Comparison of ENCODE assay signal across 40 cellular contexts in genomic region chr2:147646999-147647588, GRCh38.
DNase-seq lines count a peak whose midpoint lies in the region; FAIRE-seq and TF ChIP-seq lines count a peak whose summit lies in the region.
"Had no signal": no experiment of that assay in that cellular context is flagged by ENCODE, and none has a peak within 500 bp of the region (broad histone marks: within the 10 kb centered on the region; RNA-seq: fewer than 3 reads in every experiment).

No MANE protein-coding gene starts in this region.

- TF ChIP-seq CTCF in endodermal cell (conservative IDR thresholded peaks at IDR 0.05): no peak

- no peaks in the 10 kb centered on the region for H3K9me3 Mint-ChIP-seq in endodermal cell
- H3K9me3 Mint-ChIP-seq in T-helper 2 cell treated with Interferon-gamma antibody and Interleukin-4, amounts not matched to agents 5 μg/mL and 100 μg/mL, for 36 hours: no peaks in the 10 kb centered on the region
- H3K9me3 Mint-ChIP-seq: activated CD4-positive, alpha-beta memory T cell treated with anti-CD3 and anti-CD28 coated beads for 36 hours; CD8-positive, alpha-beta T cell; central memory CD8-positive, alpha-beta T cell; immature natural killer cell; natural killer cell had no signal

- peak overlapping the region; percentile 13 for H3K4me2 ChIP-seq in neuronal stem cell (ENCODE audit: insufficient read depth, low read length, poor library complexity, severe bottlenecking)
- H3K4me2 ChIP-seq: KMS-11, PC-9, smooth muscle cell had no signal

- no peak overlapping the region for H2AK5ac ChIP-seq in neuronal stem cell (ENCODE audit: low read depth, low read length)

- H3K4me3 ChIP-seq in endodermal cell (ENCODE audit: low read length): no peak overlapping the region
- H3K4me3 ChIP-seq in neuronal stem cell (ENCODE audit: low read length in 2 of 2): no peak overlapping the region
- H3K4me3 ChIP-seq: heart right ventricle, lung, mucosa of descending colon, pancreas, PC-9, smooth muscle cell, testis had no signal

- peak overlapping the region; percentile 53 for H2AFZ ChIP-seq in neuronal stem cell (ENCODE audit: low read length)
- H2AFZ ChIP-seq: PC-9 had no signal

- H3K4ac ChIP-seq in neuronal stem cell (ENCODE audit: low read length): no peak overlapping the region

- no peaks in the 10 kb centered on the region for H3K27me3 Mint-ChIP-seq in endodermal cell (ENCODE audit: insufficient read depth)
- peaks cover 7% of the 10 kb centered on the region for H3K27me3 Mint-ChIP-seq in T-helper 2 cell treated with Interferon-gamma antibody and Interleukin-4, amounts not matched to agents 5 μg/mL and 100 μg/mL, for 36 hours (ENCODE audit: low read depth)
- H3K27me3 Mint-ChIP-seq: activated CD4-positive, alpha-beta memory T cell treated with anti-CD3 and anti-CD28 coated beads for 36 hours; central memory CD8-positive, alpha-beta T cell; T-helper 17 cell had no signal

- H3K36me3 ChIP-seq in endodermal cell (ENCODE audit: control insufficient read depth, insufficient read depth, low read length) (no peaks in the 10 kb centered on the region), neuronal stem cell (replicated peaks in 1 of 2; ENCODE audit: control insufficient read depth in 2 of 2, insufficient read depth in 2 of 2, low read length in 2 of 2) (no peaks in the 10 kb centered on the region)
- H3K36me3 ChIP-seq: heart right ventricle, pancreas had no signal

- H3K9me3 ChIP-seq in endodermal cell (ENCODE audit: control insufficient read depth, low read length) (no peaks in the 10 kb centered on the region), neuronal stem cell (replicated peaks in 1 of 2; ENCODE audit: control insufficient read depth in 2 of 2, insufficient read depth in 1 of 2, low read depth in 1 of 2, low read length in 2 of 2) (no peaks in the 10 kb centered on the region)
- H3K9me3 ChIP-seq: heart right ventricle, mucosa of descending colon, pancreas, testis had no signal

- H2BK12ac ChIP-seq in neuronal stem cell (ENCODE audit: low read length): no peak overlapping the region

- H2BK15ac ChIP-seq in neuronal stem cell (ENCODE audit: low read length): no peak overlapping the region

- H3K4me1 ChIP-seq in endodermal cell (ENCODE audit: control insufficient read depth, insufficient read depth, low read length) (peaks cover 3% of the 10 kb centered on the region), neuronal stem cell (ENCODE audit: control insufficient read depth in 2 of 2, insufficient read depth in 1 of 2, low read depth in 1 of 2, low read length in 2 of 2) (peaks cover 17 to 18% of the 10 kb centered on the region in 2 donors)
- H3K4me1 ChIP-seq: heart right ventricle had no signal

- no peak overlapping the region for H4K8ac ChIP-seq in neuronal stem cell (ENCODE audit: low read depth, low read length)

- no peak overlapping the region for H2BK120ac ChIP-seq in neuronal stem cell (ENCODE audit: low read depth, low read length)

- H3K9ac ChIP-seq in endodermal cell (ENCODE audit: extremely low read depth, low read length, poor library complexity, severe bottlenecking): no peak overlapping the region
- no peak overlapping the region for H3K9ac ChIP-seq in neuronal stem cell (ENCODE audit: low read depth, low read length, poor library complexity)
- H3K9ac ChIP-seq: KMS-11 had no signal

- H3K23ac ChIP-seq in neuronal stem cell (ENCODE audit: low read depth, low read length, poor library complexity): no peak overlapping the region

- no peak overlapping the region for H4K91ac ChIP-seq in neuronal stem cell (ENCODE audit: low read depth, low read length, poor library complexity)

- H3K27ac ChIP-seq in endodermal cell (ENCODE audit: low read depth, low read length) (peak overlapping the region; percentile 89), neuronal stem cell (replicated peaks; ENCODE audit: low read length) (peak overlapping the region; percentile 49)
- H3K27ac ChIP-seq: heart right ventricle, KMS-11, pancreas, PC-9, testis had no signal

- H3K14ac ChIP-seq in neuronal stem cell (ENCODE audit: low read length): no peak overlapping the region

- peak; percentile 66 for FAIRE-seq in GM19239 (lab: Jason Lieb, UNC)
- FAIRE-seq: HTR-8/SVneo, pancreas, urothelium cell line had no signal

- no peaks in the 10 kb centered on the region for H3K36me3 Mint-ChIP-seq in endodermal cell (ENCODE audit: low read depth)
- H3K36me3 Mint-ChIP-seq in T-helper 2 cell treated with Interferon-gamma antibody and Interleukin-4, amounts not matched to agents 5 μg/mL and 100 μg/mL, for 36 hours (ENCODE audit: low read depth): peaks cover 2% of the 10 kb centered on the region
- H3K36me3 Mint-ChIP-seq: activated CD4-positive, alpha-beta memory T cell treated with anti-CD3 and anti-CD28 coated beads for 36 hours; CD8-positive, alpha-beta T cell; immature natural killer cell; natural killer cell had no signal

- H2BK5ac ChIP-seq in neuronal stem cell (ENCODE audit: low read length): no peak overlapping the region

- no peak overlapping the region for H3K27ac Mint-ChIP-seq in endodermal cell
- H3K27ac Mint-ChIP-seq in T-helper 2 cell treated with Interferon-gamma antibody and Interleukin-4, amounts not matched to agents 5 μg/mL and 100 μg/mL, for 36 hours: no peak overlapping the region
- H3K27ac Mint-ChIP-seq: activated CD4-positive, alpha-beta memory T cell treated with anti-CD3 and anti-CD28 coated beads for 36 hours; B cell; CD8-positive, alpha-beta T cell; immature natural killer cell; natural killer cell; T-helper 17 cell had no signal

- WGBS in endodermal cell (ENCODE audit: insufficient coverage in 1 of 2, insufficient read length in 1 of 2), 2 experiments: 70 to 76% methylated on average over 8 of the region's 8 CpGs
- no CpG with 5 or more reads among the region's 8 CpGs for WGBS in neuronal stem cell (ENCODE audit: extremely low coverage in 2 of 2, insufficient read length in 2 of 2, insufficient replicate concordance in 1 of 2), 2 donors

- peaks cover 58% of the 10 kb centered on the region for H3K4me1 Mint-ChIP-seq in endodermal cell
- H3K4me1 Mint-ChIP-seq in T-helper 2 cell treated with Interferon-gamma antibody and Interleukin-4, amounts not matched to agents 5 μg/mL and 100 μg/mL, for 36 hours (ENCODE audit: low read depth): peaks cover 2% of the 10 kb centered on the region
- H3K4me1 Mint-ChIP-seq: B cell; central memory CD8-positive, alpha-beta T cell; immature natural killer cell had no signal

- H3K4me3 Mint-ChIP-seq in endodermal cell: no peak overlapping the region
- H3K4me3 Mint-ChIP-seq in T-helper 2 cell treated with Interferon-gamma antibody and Interleukin-4, amounts not matched to agents 5 μg/mL and 100 μg/mL, for 36 hours: no peak overlapping the region
- H3K4me3 Mint-ChIP-seq: activated CD4-positive, alpha-beta memory T cell treated with anti-CD3 and anti-CD28 coated beads for 36 hours; B cell; CD8-positive, alpha-beta T cell; central memory CD8-positive, alpha-beta T cell; immature natural killer cell; natural killer cell; T-helper 17 cell had no signal

- H3K27me3 ChIP-seq in endodermal cell (ENCODE audit: control insufficient read depth, insufficient read depth, low read length, poor library complexity, severe bottlenecking) (no peaks in the 10 kb centered on the region), neuronal stem cell (ENCODE audit: control insufficient read depth in 3 of 3, insufficient read depth in 3 of 3, low read depth in 1 of 3, low read length in 3 of 3) (no peaks in the 10 kb centered on the region)
- H3K27me3 ChIP-seq: pancreas, testis had no signal

- H3K18ac ChIP-seq in neuronal stem cell (ENCODE audit: low read length): no peak overlapping the region

- H3K79me1 ChIP-seq in neuronal stem cell (ENCODE audit: low read depth, low read length): no peaks in the 10 kb centered on the region

- no peak for DNase-seq in GM19239 (ENCODE audit: insufficient read length, low spot score)
- DNase-seq in MV-4-11 (lab: John Stamatoyannopoulos, UW): peak; percentile 26
- no peak for DNase-seq in endodermal cell
- no peak for DNase-seq in neuronal stem cell (ENCODE audit: low spot score)
- no peak for DNase-seq in NOMO-1 treated with DMSO at 0.1 percent for 48 hours (lab: John Stamatoyannopoulos, UW; ENCODE audit: unreplicated experiment)
- DNase-seq in T-helper 2 cell treated with Interferon-gamma antibody and Interleukin-4, amounts not matched to agents 5 μg/mL and 100 μg/mL, for 36 hours (ENCODE audit: low spot score): no peak
- DNase-seq in hypothalamus (lab: John Stamatoyannopoulos, UW): no peak
- DNase-seq: ACHN; activated CD4-positive, alpha-beta memory T cell treated with anti-CD3 and anti-CD28 coated beads for 36 hours; activated CD4-positive, alpha-beta T cell treated with anti-CD3 and anti-CD28 coated beads for 1 hour; activated CD8-positive, alpha-beta memory T cell treated with anti-CD3 and anti-CD28 coated beads, Interleukin-2, amount 50 U/mL, for 4 hours; activated naive CD4-positive, alpha-beta T cell; CD8-positive, alpha-beta T cell; dermis blood vessel endothelial cell; foreskin melanocyte; GOT3; heart right ventricle; immature natural killer cell; left cardiac atrium; MM.1S; mucosa of descending colon; natural killer cell; NCI-H1436 treated with DMSO at 0.1 percent for 48 hours; NCI-H2107; NCI-H510A treated with DMSO at 0.1 percent for 48 hours; NK-92 treated with Interleukin-12 subunit alpha and Interleukin-12 subunit beta, amount 100 ng/mL, for 24 hours; PC-9; retina; stimulated activated CD4-positive, alpha-beta T cell treated with anti-CD3 and anti-CD28 coated beads, Interleukin-1b, Interleukin-23, amount 100 ng/mL, for 48 hours; stimulated activated naive CD8-positive, alpha-beta T cell treated with anti-CD3 and anti-CD28 coated beads, Interleukin-15, Interleukin-2, amounts not matched to agents 100 U/mL and 50 U/mL, for 24 hours; T-helper 17 cell; testis had no signal
